In genomic region chr12:57148469-57149308, GRCh38 we compare ENCODE assay signal across 10 cellular contexts. TPM values are rescaled to one million over a fixed set of nuclear protein-coding genes. Genes with fewer than 3 reads are reported as not detected.
DNase-seq lines count a peak whose midpoint lies in the region; FAIRE-seq and TF ChIP-seq lines count a peak whose summit lies in the region.
"Had no signal": no experiment of that assay in that cellular context is flagged by ENCODE, and none has a peak within 500 bp of the region (broad histone marks: within the 10 kb centered on the region; RNA-seq: fewer than 3 reads in every experiment).

No MANE protein-coding gene starts in this region.

- H3K27ac ChIP-seq in tibial nerve: peak overlapping the region; percentile 69 to 87 (median 78)
- no peak overlapping the region for H3K27ac ChIP-seq in CD8-positive, alpha-beta memory T cell (ENCODE audit: low read depth, low read length)

- H3K27me3 ChIP-seq in tibial nerve (no peaks in the 10 kb centered on the region), BE2C (no peaks in the 10 kb centered on the region)
- no peaks in the 10 kb centered on the region for H3K27me3 ChIP-seq in CD8-positive, alpha-beta memory T cell (ENCODE audit: insufficient read depth, low read length, poor library complexity, severe bottlenecking)

- no peaks in the 10 kb centered on the region for H3K4me1 Mint-ChIP-seq in CD8-positive, alpha-beta memory T cell
- H3K4me1 Mint-ChIP-seq: activated naive CD4-positive, alpha-beta T cell treated with anti-CD3 and anti-CD28 coated beads, Interleukin-2, amount 10 ng/mL, durations not matched to agents 7 days and 5 days had no signal

- POLR2A ChIA-PET in CD8-positive, alpha-beta memory T cell (lab: Charles Lee): no interaction called here

- peaks cover 0 to 98% (median 79%) of the 10 kb centered on the region in 4 donors for H3K4me1 ChIP-seq in tibial nerve
- peaks cover 10% of the 10 kb centered on the region for H3K4me1 ChIP-seq in BE2C
- H3K4me1 ChIP-seq in CD8-positive, alpha-beta memory T cell (ENCODE audit: insufficient read depth, low read length): no peaks in the 10 kb centered on the region

- peak in 1 of 2 donors; percentile 60 for TF ChIP-seq EP300 in tibial nerve (IDR thresholded peaks at IDR 0.05)

- DNase-seq in KBM-7 (peak; percentile 41), choroid plexus epithelial cell (ENCODE audit: low read depth) (peak; percentile 73), medulla oblongata (ENCODE audit: extremely low spot score) (peak; percentile 75), tibial nerve (ENCODE audit: low spot score in 2 of 2) (peak in 1 of 2 donors; percentile 60), GM12892 (ENCODE audit: insufficient read length) (no peak), BE2C (no peak), NCI-H526 treated with DMSO at 0.1 percent for 48 hours (lab: John Stamatoyannopoulos, UW) (no peak)
- no peak for DNase-seq in CD8-positive, alpha-beta memory T cell
- DNase-seq: activated naive CD4-positive, alpha-beta T cell treated with anti-CD3 and anti-CD28 coated beads, Interleukin-2, amount 10 ng/mL, durations not matched to agents 7 days and 5 days; stimulated activated CD4-positive, alpha-beta T cell treated with anti-CD3 and anti-CD28 coated beads, Interleukin-4, amount 100 ng/mL, for 4 hours had no signal

- H3K27me3 Mint-ChIP-seq in CD8-positive, alpha-beta memory T cell: peaks cover 0 to 6% of the 10 kb centered on the region in 2 donors

- FAIRE-seq in GM12892 (lab: Jason Lieb, UNC): no peak

- H3K4me3 Mint-ChIP-seq in CD8-positive, alpha-beta memory T cell: no peak overlapping the region
- H3K4me3 Mint-ChIP-seq: activated naive CD4-positive, alpha-beta T cell treated with anti-CD3 and anti-CD28 coated beads, Interleukin-2, amount 10 ng/mL, durations not matched to agents 7 days and 5 days had no signal

- peaks cover 0 to 55% (median 5%) of the 10 kb centered on the region in 3 donors for H3K36me3 ChIP-seq in tibial nerve
- H3K36me3 ChIP-seq in BE2C: no peaks in the 10 kb centered on the region
- no peaks in the 10 kb centered on the region for H3K36me3 ChIP-seq in CD8-positive, alpha-beta memory T cell (ENCODE audit: insufficient read depth, low read length)

- TF ChIP-seq CTCF in choroid plexus epithelial cell (conservative IDR thresholded peaks at IDR 0.05; ENCODE audit: low read depth, low read length) (no peak), tibial nerve (IDR thresholded peaks at IDR 0.05) (no peak), BE2C (IDR thresholded peaks at IDR 0.05; ENCODE audit: low read depth, low read length) (no peak)

- no peaks in the 10 kb centered on the region for H3K9me3 Mint-ChIP-seq in CD8-positive, alpha-beta memory T cell
- H3K9me3 Mint-ChIP-seq: activated naive CD4-positive, alpha-beta T cell treated with anti-CD3 and anti-CD28 coated beads, Interleukin-2, amount 10 ng/mL, durations not matched to agents 7 days and 5 days had no signal

- TF ChIP-seq POLR2A in tibial nerve (IDR thresholded peaks at IDR 0.05): no peak
- TF ChIP-seq POLR2A in GM12892 (IDR thresholded peaks at IDR 0.05; ENCODE audit: low read depth, low read length): no peak

- CTCF ChIA-PET in CD8-positive, alpha-beta memory T cell (lab: Charles Lee): no interaction called here

- no peak overlapping the region for H3K27ac Mint-ChIP-seq in CD8-positive, alpha-beta memory T cell
- H3K27ac Mint-ChIP-seq: activated naive CD4-positive, alpha-beta T cell treated with anti-CD3 and anti-CD28 coated beads, Interleukin-2, amount 10 ng/mL, durations not matched to agents 7 days and 5 days had no signal

- no peaks in the 10 kb centered on the region for H3K36me3 Mint-ChIP-seq in CD8-positive, alpha-beta memory T cell
- H3K36me3 Mint-ChIP-seq: activated naive CD4-positive, alpha-beta T cell treated with anti-CD3 and anti-CD28 coated beads, Interleukin-2, amount 10 ng/mL, durations not matched to agents 7 days and 5 days had no signal

- in situ Hi-C loops in KBM-7 (cut with MboI; ENCODE audit: low pct_unique_long_range_greater_than_20kb, low sequenced_read_pairs): no loop called here

- H3K4me3 ChIP-seq in choroid plexus epithelial cell (ENCODE audit: low read depth, low read length): no peak overlapping the region
- H3K4me3 ChIP-seq in tibial nerve: no peak overlapping the region
- no peak overlapping the region for H3K4me3 ChIP-seq in BE2C (ENCODE audit: low read depth, low read length)
- H3K4me3 ChIP-seq in CD8-positive, alpha-beta memory T cell (ENCODE audit: low read length): no peak overlapping the region

- WGBS in tibial nerve, 2 donors: 35 to 53% methylated on average over 4 of the region's 4 CpGs

- H3K9me3 ChIP-seq in tibial nerve (no peaks in the 10 kb centered on the region), BE2C (no peaks in the 10 kb centered on the region)
- H3K9me3 ChIP-seq in CD8-positive, alpha-beta memory T cell (ENCODE audit: low read length): no peaks in the 10 kb centered on the region

RNA-seq across cellular contexts. Expression of gene LRP1-AS, which starts 1.3 kb away (rescaled TPM):
- not detected for total RNA-seq in tibial nerve
- not detected for polyA plus RNA-seq in GM12892 (2012; ENCODE audit: missing spikeins)
- not detected for polyA plus RNA-seq in BE2C (2012; ENCODE audit: insufficient read depth, insufficient read length, low read depth)
- total RNA-seq in CD8-positive, alpha-beta memory T cell: not detected
- not detected for polyA plus RNA-seq in CD8-positive, alpha-beta memory T cell

RNA-seq across cellular contexts. Expression of gene LRP1, which starts 20.4 kb away (rescaled TPM):
- 100 to 1,000 TPM; 410 to 653 (median 527) TPM for total RNA-seq in tibial nerve
- 0.34 TPM for polyA plus RNA-seq in GM12892 (2012; ENCODE audit: missing spikeins)
- 6.4 TPM for polyA plus RNA-seq in BE2C (2012; ENCODE audit: insufficient read depth, insufficient read length, low read depth)
- 1 to 10 TPM; 2.3 to 2.5 TPM for total RNA-seq in CD8-positive, alpha-beta memory T cell
- 0.29 TPM for polyA plus RNA-seq in CD8-positive, alpha-beta memory T cell

RNA-seq across cellular contexts. Expression of gene STAT6, which starts 37.5 kb away (rescaled TPM):
- 100 to 1,000 TPM; 140 to 247 (median 183) TPM for total RNA-seq in tibial nerve
- polyA plus RNA-seq in GM12892 (2012; ENCODE audit: missing spikeins): 129 TPM
- polyA plus RNA-seq in BE2C (2012; ENCODE audit: insufficient read depth, insufficient read length, low read depth): 1.6 TPM
- 100 to 1,000 TPM; 262 to 265 TPM for total RNA-seq in CD8-positive, alpha-beta memory T cell
- 82.8 TPM for polyA plus RNA-seq in CD8-positive, alpha-beta memory T cell

RNA-seq across cellular contexts. Expression of gene NAB2, which starts 59.8 kb away (rescaled TPM):
- 10 to 100 TPM; 29.3 to 42.2 (median 38.6) TPM for total RNA-seq in tibial nerve
- 15.5 TPM for polyA plus RNA-seq in GM12892 (2012; ENCODE audit: missing spikeins)
- 24.8 TPM for polyA plus RNA-seq in BE2C (2012; ENCODE audit: insufficient read depth, insufficient read length, low read depth)
- 10 to 100 TPM; 37.7 to 40.1 TPM for total RNA-seq in CD8-positive, alpha-beta memory T cell
- 1.6 TPM for polyA plus RNA-seq in CD8-positive, alpha-beta memory T cell

Comparison
In these comparisons a context has a peak if more than half of its experiments do, and no peak if none do; other contexts are left out.
1. DNase-seq: peak in KBM-7 (single experiment), choroid plexus epithelial cell (single experiment) and medulla oblongata (single experiment); none in GM12892 (single experiment), BE2C (single experiment), NCI-H526 treated with DMSO at 0.1 percent for 48 hours (single experiment) and CD8-positive, alpha-beta memory T cell (0 of 5).
2. RNA of gene LRP1, which starts 20.4 kb away (total RNA-seq): 410 to 653 TPM in tibial nerve; 2.3 to 2.5 TPM in CD8-positive, alpha-beta memory T cell; every median in the first group is over 100 times any median in the second.